In genomic region chr15:85554852-85555521, GRCh38 we compare ENCODE assay signal across 11 cellular contexts.
DNase-seq lines count a peak whose midpoint lies in the region; ATAC-seq and TF ChIP-seq lines count a peak whose summit lies in the region.
"Had no signal": no experiment of that assay in that cellular context is flagged by ENCODE, and none has a peak within 500 bp of the region (broad histone marks: within the 10 kb centered on the region; RNA-seq: fewer than 3 reads in every experiment).

No MANE protein-coding gene starts in this region.

- H3K9me3 ChIP-seq in mucosa of descending colon, result no peaks in the 10 kb centered on the region
- H3K9me3 ChIP-seq in MG63, result no peaks in the 10 kb centered on the region
- no peaks in the 10 kb centered on the region for H3K9me3 ChIP-seq in PC-9 (ENCODE audit: insufficient read depth, low read depth)

- H2AFZ ChIP-seq in PC-9, result no peak overlapping the region

- no peaks in the 10 kb centered on the region for H3K9me3 Mint-ChIP-seq in effector memory CD8-positive, alpha-beta T cell

- H3K4me1 Mint-ChIP-seq in effector memory CD8-positive, alpha-beta T cell (ENCODE audit: low read depth in 2 of 2), result peaks cover 11 to 34% of the 10 kb centered on the region in 2 donors

- H3F3A ChIP-seq in PC-9 (ENCODE audit: insufficient read depth, low read depth), result peaks cover 10% of the 10 kb centered on the region

- no peaks in the 10 kb centered on the region for H3K79me2 ChIP-seq in PC-9 (ENCODE audit: low read depth)

- peak overlapping the region in 1 of 2 donors; percentile 44 for H3K27ac Mint-ChIP-seq in effector memory CD8-positive, alpha-beta T cell

- no peaks in the 10 kb centered on the region for H3K36me3 Mint-ChIP-seq in effector memory CD8-positive, alpha-beta T cell (ENCODE audit: insufficient read depth)

- H3K36me3 ChIP-seq in mucosa of descending colon (ENCODE audit: low read depth) (no peaks in the 10 kb centered on the region), MG63 (no peaks in the 10 kb centered on the region), PC-9 (ENCODE audit: low read depth) (peaks cover 7% of the 10 kb centered on the region)

- POLR2A ChIA-PET in PC-9 (lab: Charles Lee; ENCODE audit: unreplicated experiment), result no interaction called here

- no peak overlapping the region for H3K27ac ChIP-seq in PC-9

- CTCF ChIA-PET in PC-9 (lab: Charles Lee), result interaction anchor here (0.7 kb wide), 1 partner anchor 49 kb away, joined by 11 read pairs; no protein-coding TSS in a partner anchor

- H3K27me3 Mint-ChIP-seq in effector memory CD8-positive, alpha-beta T cell, result no peaks in the 10 kb centered on the region

- H3K9me2 ChIP-seq in PC-9 (ENCODE audit: insufficient read depth), result no peaks in the 10 kb centered on the region

- H3K4me3 Mint-ChIP-seq in effector memory CD8-positive, alpha-beta T cell, result peak overlapping the region in 1 of 2 donors; percentile 19

- H3K4me1 ChIP-seq in mucosa of descending colon (ENCODE audit: low read depth) (no peaks in the 10 kb centered on the region), PC-9 (replicated peaks; ENCODE audit: insufficient read depth) (no peaks in the 10 kb centered on the region)

- intact Hi-C loops in mucosa of descending colon (cut with DNase I, micrococcal nuclease) (no loop called here), PC-9 (cut with micrococcal nuclease; ENCODE audit: unreplicated experiment) (no loop called here)

- H3K27me3 ChIP-seq in MG63, result no peaks in the 10 kb centered on the region
- no peaks in the 10 kb centered on the region for H3K27me3 ChIP-seq in PC-9 (ENCODE audit: insufficient read depth, low read depth)

- no TSS peak for BruUV-seq in PC-9 (replicated peaks; lab: Mats Ljungman, UMichigan)

- DNase-seq in NOMO-1 treated with dmso at 0.1 percent for 144 hours (lab: John Stamatoyannopoulos, UW; ENCODE audit: unreplicated experiment) (peak; percentile 68), mucosa of descending colon (no peak), MG63 (no peak), AG08395 (ENCODE audit: low spot score) (no peak), PC-9 (no peak)
- no peak for DNase-seq in effector memory CD8-positive, alpha-beta T cell
- DNase-seq: amygdala, foreskin fibroblast, NCI-H2081 had no signal

- H3K4me2 ChIP-seq in PC-9, result no peak overlapping the region

- TF ChIP-seq CTCF in mucosa of descending colon (IDR thresholded peaks at IDR 0.05) (no peak), PC-9 (conservative IDR thresholded peaks at IDR 0.05) (no peak)

- H4K20me1 ChIP-seq in PC-9 (ENCODE audit: insufficient read depth), result peaks cover 4% of the 10 kb centered on the region; the same call in 1 of the 2 replicates

- H3K4me3 ChIP-seq in mucosa of descending colon, result no peak overlapping the region
- no peak overlapping the region for H3K4me3 ChIP-seq in MG63
- H3K4me3 ChIP-seq in PC-9, result no peak overlapping the region

- peak; percentile 47 for ATAC-seq in GM18519 (IDR thresholded peaks at IDR 0.05; ENCODE audit: low FRiP score, unreplicated experiment)
- ATAC-seq in HG02678 (IDR thresholded peaks at IDR 0.05; ENCODE audit: unreplicated experiment), result peak; percentile 53
- ATAC-seq in mucosa of descending colon, result peak; percentile 46
- ATAC-seq in effector memory CD8-positive, alpha-beta T cell (replicated peaks), result no peak
